Comparison of ENCODE assay signal across 32 cellular contexts in the genomic region with DNA sequence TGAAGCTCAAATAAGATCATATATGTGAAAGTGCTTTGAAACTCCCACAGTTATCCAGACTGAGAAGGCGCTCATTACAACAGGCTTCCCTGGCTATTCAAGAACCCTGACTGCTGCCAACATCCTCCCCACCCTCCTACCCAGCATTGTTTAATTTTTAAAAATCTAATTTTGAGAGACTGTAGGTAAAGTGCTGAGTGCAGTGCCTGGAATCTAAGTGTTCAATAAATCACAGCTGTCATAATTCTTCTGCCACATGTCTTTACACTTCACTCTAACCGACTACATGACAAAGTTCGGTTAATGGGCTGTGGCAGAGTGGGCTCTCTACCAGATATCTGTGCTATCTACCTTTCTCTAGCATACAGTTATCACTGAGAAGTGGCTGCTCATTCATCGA.
"Had no signal": no experiment of that assay in that cellular context is flagged by ENCODE, and none has a peak within 500 bp of the region (broad histone marks: within the 10 kb centered on the region; RNA-seq: fewer than 3 reads in every experiment).

No MANE protein-coding gene starts in this region.

- H3K9me3 ChIP-seq: SJCRH30 had no signal

- H3K27ac ChIP-seq: brain microvascular endothelial cell, SJCRH30, VCaP had no signal

- H3K27me3 ChIP-seq: brain microvascular endothelial cell, SJCRH30 had no signal

- DNase-seq: activated B cell treated with CpG ODN at 0.5 μM for 24 hours; activated CD4-positive, alpha-beta memory T cell treated with anti-CD3 and anti-CD28 coated beads for 36 hours; activated CD4-positive, alpha-beta T cell treated with anti-CD3 and anti-CD28 coated beads for 4 hours; activated CD4-positive, alpha-beta T cell treated with anti-CD3 and anti-CD28 coated beads, Interleukin-2, amount 50 U/mL, for 1 hour; activated CD4-positive, CD25-positive, alpha-beta regulatory T cell treated with anti-CD3 and anti-CD28 coated beads, Interleukin-2, amount 50 U/mL, for 72 hours; activated CD8-positive, alpha-beta memory T cell treated with anti-CD3 and anti-CD28 coated beads, Interleukin-2, amount 50 U/mL, for 4 hours; activated effector memory CD4-positive, alpha-beta T cell treated with Interleukin-2 at 50 U/mL for 16 hours; activated naive CD4-positive, alpha-beta T cell; activated naive CD4-positive, alpha-beta T cell treated with anti-CD3 and anti-CD28 coated beads, Interleukin-2, amount 50 U/mL, for 16 hours; activated naive CD8-positive, alpha-beta T cell treated with anti-CD3 and anti-CD28 coated beads for 36 hours; activated T-cell treated with anti-CD3 and anti-CD28 coated beads for 4 hours; activated T-cell treated with anti-CD3 and anti-CD28 coated beads, Interleukin-2, amount 50 U/mL, for 4 hours; amniotic stem cell; aorta; brain microvascular endothelial cell; Karpas-422; KBM-7; NCI-H1048; NCI-H1105 treated with DMSO at 0.1 percent for 48 hours; NCI-H1436; NCI-H1694; NCI-H2029 treated with DMSO at 0.1 percent for 48 hours; NCI-H2107; NCI-H226; NCI-H446 treated with DMSO at 0.1 percent for 48 hours; SHP77; SW 1271; T-helper 1 cell; T-helper 2 cell; T-helper 9 cell had no signal

- H3K36me3 ChIP-seq: brain microvascular endothelial cell, SJCRH30 had no signal

- H3K4me3 ChIP-seq: SJCRH30 had no signal

- H3K4me1 ChIP-seq: SJCRH30 had no signal
